ENCODE assay signal across 5 cellular contexts in the genomic region with DNA sequence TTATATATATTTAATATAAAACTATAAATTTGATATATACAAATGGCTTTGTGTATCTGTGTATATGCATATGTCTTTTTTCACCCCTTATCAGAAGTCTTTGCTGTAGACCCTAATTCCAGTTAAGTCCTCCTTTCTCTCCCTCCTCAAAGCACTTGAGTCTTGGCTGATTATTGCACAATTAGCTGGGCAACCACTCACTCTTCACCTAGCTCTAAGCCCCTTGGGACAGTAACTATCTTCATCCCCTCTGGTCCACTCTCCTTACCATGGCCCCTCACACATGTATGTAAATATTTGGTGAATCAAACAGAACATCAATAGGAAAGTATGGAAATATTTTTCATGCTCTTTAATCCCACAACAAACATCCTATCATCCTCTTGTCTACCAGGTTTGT. TPM values are rescaled to one million over a fixed set of nuclear protein-coding genes. Genes with fewer than 3 reads are reported as not detected.
"Had no signal": no experiment of that assay in that cellular context is flagged by ENCODE, and none has a peak within 500 bp of the region (broad histone marks: within the 10 kb centered on the region; RNA-seq: fewer than 3 reads in every experiment).

No MANE protein-coding gene starts in this region.

- H3K9me3 Mint-ChIP-seq: GM23338, H9 had no signal

- ATAC-seq: GM23338 had no signal

- H3K4me2 ChIP-seq: GM23338 had no signal

- H3K4me3 Mint-ChIP-seq: GM23338, H9 had no signal

- H3K4me3 ChIP-seq: GM23338 had no signal

- DNase-seq: H9, HCEC 1CT had no signal

- H3K27ac Mint-ChIP-seq: GM23338, H9 had no signal

- H2AFZ ChIP-seq: GM23338 had no signal

RNA-seq across cellular contexts. Expression of a gene that starts 0.9 kb away (rescaled TPM):
- total RNA-seq: GM23338, H1, H9, HT-29 had no signal
- polyA plus RNA-seq: GM23338, H1 had no signal
